ENCODE assay signal across 1 cellular context in genomic region chr9:137077758-137078693, GRCh38.
TF ChIP-seq lines count a peak whose summit lies in the region.

No MANE protein-coding gene starts in this region.

TF ChIP-seq in H1, 55 proteins besides CTCF, POLR2A, EP300 and RAD21:
- peak; percentile 87 for TF ChIP-seq SUZ12 (IDR thresholded peaks at IDR 0.05; ENCODE audit: low read length)
- no peak for TF ChIP-seq BRCA1 (IDR thresholded peaks at IDR 0.05; ENCODE audit: low read depth, low read length)
- no peak for TF ChIP-seq SIN3A (conservative IDR thresholded peaks at IDR 0.05 in 1 of 2, IDR thresholded peaks at IDR 0.05 in 1 of 2; ENCODE audit: low read depth in 1 of 2, low read length in 2 of 2)
- TF ChIP-seq HDAC6 (IDR thresholded peaks at IDR 0.05; ENCODE audit: low read depth, low read length): no peak
- peak; percentile 51 for TF ChIP-seq RNF2 (IDR thresholded peaks at IDR 0.05; ENCODE audit: borderline replicate concordance, low read depth, low read length, missing control alignments, poor library complexity, severe bottlenecking)
- TF ChIP-seq CHD2 (IDR thresholded peaks at IDR 0.05; ENCODE audit: low read length): no peak
- TF ChIP-seq TBP (IDR thresholded peaks at IDR 0.05; ENCODE audit: low read depth, low read length): no peak
- TF ChIP-seq EZH2 (IDR thresholded peaks at IDR 0.05; ENCODE audit: low read depth, low read length, severe bottlenecking): peak; percentile 90
- TF ChIP-seq KDM5A (IDR thresholded peaks at IDR 0.05; ENCODE audit: low read length): no peak
